7 cellular contexts compared by ENCODE assay signal in the genomic region with DNA sequence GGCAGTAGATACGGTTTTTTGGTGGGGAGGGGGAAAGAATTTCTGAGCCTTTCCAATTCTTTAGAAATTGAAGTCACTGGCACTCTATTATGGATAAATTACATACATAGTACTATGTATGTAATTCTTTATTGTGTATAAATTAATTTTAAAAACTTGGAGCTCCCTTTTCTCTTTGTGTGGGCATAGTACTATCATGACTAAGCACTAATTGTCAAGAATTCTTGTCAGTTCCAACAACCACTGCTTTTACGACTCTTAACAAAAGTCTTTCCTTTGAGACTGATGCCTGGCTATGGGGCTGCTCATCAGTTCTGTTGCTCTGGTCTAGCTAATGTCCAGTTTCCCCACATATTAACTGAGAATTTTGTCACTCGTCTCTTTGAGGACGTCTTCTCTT.
"Had no signal": no experiment of that assay in that cellular context is flagged by ENCODE, and none has a peak within 500 bp of the region (broad histone marks: within the 10 kb centered on the region; RNA-seq: fewer than 3 reads in every experiment).

No MANE protein-coding gene starts in this region.

- H3K27ac Mint-ChIP-seq: GM23338, IgD-negative memory B cell had no signal

- H3K4me1 Mint-ChIP-seq: IgD-negative memory B cell had no signal

- FAIRE-seq: HTR-8/SVneo had no signal

- H3K9me3 ChIP-seq: HAP-1 had no signal

- DNase-seq: H7, KG1 had no signal

- ATAC-seq: GM23338, HCT116 had no signal

- H3K4me1 ChIP-seq: HAP-1 had no signal

- H2AFZ ChIP-seq: GM23338 had no signal

- H3K4me3 Mint-ChIP-seq: GM23338, IgD-negative memory B cell had no signal

- H3K4me2 ChIP-seq: GM23338 had no signal

- H3K36me3 Mint-ChIP-seq: IgD-negative memory B cell had no signal

- H3K36me3 ChIP-seq: HAP-1 had no signal

- H3K27me3 Mint-ChIP-seq: IgD-negative memory B cell had no signal

- H3K4me3 ChIP-seq: GM23338, HAP-1 had no signal
